8 cellular contexts compared by ENCODE assay signal in the genomic region with DNA sequence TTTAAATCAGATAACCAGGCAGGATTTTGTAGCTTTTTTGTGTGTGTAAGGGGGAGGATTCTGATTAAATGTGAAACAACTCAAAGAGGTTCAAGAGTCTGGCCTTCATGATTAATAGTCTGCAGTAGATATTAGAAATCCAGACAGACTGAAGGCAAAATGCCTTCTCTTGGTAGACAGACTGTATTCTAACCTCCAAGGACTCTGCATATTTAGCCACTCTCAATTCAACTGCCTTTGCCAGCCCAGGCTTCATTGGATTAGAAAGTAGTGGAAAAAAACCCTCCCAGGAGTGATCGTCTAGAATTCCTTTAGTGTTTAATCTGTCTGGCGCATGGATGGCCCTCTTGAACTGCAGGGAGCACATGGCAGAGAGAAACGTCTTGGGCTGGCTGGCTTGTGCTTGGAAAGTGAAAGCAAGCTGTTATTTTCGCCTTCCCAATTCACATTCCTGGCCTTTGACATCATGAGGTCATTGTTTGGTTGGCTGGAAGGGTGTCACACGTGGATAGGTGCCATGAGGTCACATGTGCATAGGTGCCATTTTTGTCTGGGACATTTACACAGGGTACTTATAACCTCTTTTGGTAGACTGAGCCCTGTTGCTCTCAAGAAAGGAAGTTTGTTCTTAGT. TPM values are rescaled to one million over a fixed set of nuclear protein-coding genes. Genes with fewer than 3 reads are reported as not detected.
DNase-seq lines count a peak whose midpoint lies in the region; ATAC-seq and TF ChIP-seq lines count a peak whose summit lies in the region.

No MANE protein-coding gene starts in this region.

- no peaks in the 10 kb centered on the region for H3K36me3 ChIP-seq in liver (ENCODE audit: control insufficient read depth in 4 of 4, insufficient read depth in 3 of 4, low read depth in 1 of 4, low read length in 3 of 4)
- H3K36me3 ChIP-seq in thyroid gland = no peaks in the 10 kb centered on the region

- peaks cover 0 to 7% (median 2%) of the 10 kb centered on the region in 4 donors for H3K4me1 ChIP-seq in liver (ENCODE audit: control insufficient read depth in 4 of 4, insufficient read depth in 4 of 4, low read length in 3 of 4)
- peaks cover 34 to 36% of the 10 kb centered on the region in 2 donors for H3K4me1 ChIP-seq in thyroid gland

- intact Hi-C loops in thyroid gland (cut with DNase I) = no loop called here

- no peak for ATAC-seq in GM19035 (IDR thresholded peaks at IDR 0.05; ENCODE audit: unreplicated experiment)
- no peak for ATAC-seq in HG03565 (IDR thresholded peaks at IDR 0.05; ENCODE audit: unreplicated experiment)
- no peak for ATAC-seq in GM21528 (IDR thresholded peaks at IDR 0.05; ENCODE audit: low FRiP score, unreplicated experiment)

- TF ChIP-seq POLR2A in thyroid gland (IDR thresholded peaks at IDR 0.05) = peak in 1 of 2 donors; percentile 52

- 19% methylated on average over 5 of the region's 5 CpGs for WGBS in liver
- 8 to 11% methylated on average over 5 of the region's 5 CpGs for WGBS in thyroid gland, 2 donors

- H3K27ac ChIP-seq in liver (ENCODE audit: low read depth in 1 of 2, low read length in 2 of 2) = peak overlapping the region; percentile 68 to 70
- H3K27ac ChIP-seq in thyroid gland = peak overlapping the region; percentile 76 to 92 (median 88)

- peak; percentile 80 for DNase-seq in LHCN-M2 (ENCODE audit: low read depth)
- peak; percentile 89 to 92 for DNase-seq in cardiac fibroblast (ENCODE audit: low read depth in 2 of 2)
- peak; percentile 89 to 92 for DNase-seq in thyroid gland
- no peak for DNase-seq in NCI-H1417 treated with DMSO at 0.1 percent for 48 hours (lab: John Stamatoyannopoulos, UW)

- no peak overlapping the region for H3K4me3 ChIP-seq in cardiac fibroblast (replicated peaks in 1 of 2; ENCODE audit: low read depth in 2 of 2, low read length in 2 of 2)
- peak overlapping the region in 2 of 3 donors; percentile 10 to 35 for H3K4me3 ChIP-seq in liver (ENCODE audit: low read depth in 1 of 3, low read length in 3 of 3)
- H3K4me3 ChIP-seq in thyroid gland (replicated peaks in 1 of 3) = no peak overlapping the region

- no peaks in the 10 kb centered on the region for H3K27me3 ChIP-seq in liver (ENCODE audit: control insufficient read depth in 4 of 4, insufficient read depth in 4 of 4, low read length in 3 of 4)
- no peaks in the 10 kb centered on the region for H3K27me3 ChIP-seq in thyroid gland

- H3K9me3 ChIP-seq in liver (ENCODE audit: control insufficient read depth in 4 of 4, low read length in 3 of 4) (no peaks in the 10 kb centered on the region), thyroid gland (no peaks in the 10 kb centered on the region)

- TF ChIP-seq RAD21 in liver (IDR thresholded peaks at IDR 0.05) = peak; percentile 50 to 63

- no peak for TF ChIP-seq CTCF in cardiac fibroblast (IDR thresholded peaks at IDR 0.05; ENCODE audit: low read depth, low read length)
- no peak for TF ChIP-seq CTCF in liver (IDR thresholded peaks at IDR 0.05; ENCODE audit: low read depth, low read length, missing input control)
- TF ChIP-seq CTCF in thyroid gland (IDR thresholded peaks at IDR 0.05) = peak in 1 of 6 experiments; percentile 16

- peak overlapping the region in 1 of 2 donors; percentile 45 for H3K9ac ChIP-seq in liver (ENCODE audit: low read depth in 1 of 2, low read length in 2 of 2)

TF ChIP-seq in liver, 16 proteins besides CTCF, POLR2A, EP300 and RAD21:
- TF ChIP-seq SP1 (IDR thresholded peaks at IDR 0.05) (peak; percentile 80), FOXA1 (IDR thresholded peaks at IDR 0.05) (no peak), FOXA2 (IDR thresholded peaks at IDR 0.05) (peak; percentile 16), YY1 (IDR thresholded peaks at IDR 0.05) (peak; percentile 93), EGR1 (IDR thresholded peaks at IDR 0.05; ENCODE audit: low read depth in 2 of 2) (no peak), HNF4G (IDR thresholded peaks at IDR 0.05) (no peak), GABPA (IDR thresholded peaks at IDR 0.05 in 1 of 2, conservative IDR thresholded peaks at IDR 0.05 in 1 of 2) (no peak), NR2F2 (IDR thresholded peaks at IDR 0.05) (peak; percentile 97), JUND (IDR thresholded peaks at IDR 0.05) (peak; percentile 95 to 96), RXRA (IDR thresholded peaks at IDR 0.05) (peak; percentile 72 to 77), TAF1 (conservative IDR thresholded peaks at IDR 0.05) (no peak), HNF4A (conservative IDR thresholded peaks at IDR 0.05) (peak; percentile 59 to 66)
- TF ChIP-seq, protein P1, sequence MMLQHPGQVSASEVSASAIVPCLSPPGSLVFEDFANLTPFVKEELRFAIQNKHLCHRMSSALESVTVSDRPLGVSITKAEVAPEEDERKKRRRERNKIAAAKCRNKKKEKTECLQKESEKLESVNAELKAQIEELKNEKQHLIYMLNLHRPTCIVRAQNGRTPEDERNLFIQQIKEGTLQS (IDR thresholded peaks at IDR 0.05) = peak; percentile 46
- TF ChIP-seq, protein P2, sequence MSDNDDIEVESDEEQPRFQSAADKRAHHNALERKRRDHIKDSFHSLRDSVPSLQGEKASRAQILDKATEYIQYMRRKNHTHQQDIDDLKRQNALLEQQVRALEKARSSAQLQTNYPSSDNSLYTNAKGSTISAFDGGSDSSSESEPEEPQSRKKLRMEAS (IDR thresholded peaks at IDR 0.05) = peak; percentile 98
- TF ChIP-seq, protein P3, sequence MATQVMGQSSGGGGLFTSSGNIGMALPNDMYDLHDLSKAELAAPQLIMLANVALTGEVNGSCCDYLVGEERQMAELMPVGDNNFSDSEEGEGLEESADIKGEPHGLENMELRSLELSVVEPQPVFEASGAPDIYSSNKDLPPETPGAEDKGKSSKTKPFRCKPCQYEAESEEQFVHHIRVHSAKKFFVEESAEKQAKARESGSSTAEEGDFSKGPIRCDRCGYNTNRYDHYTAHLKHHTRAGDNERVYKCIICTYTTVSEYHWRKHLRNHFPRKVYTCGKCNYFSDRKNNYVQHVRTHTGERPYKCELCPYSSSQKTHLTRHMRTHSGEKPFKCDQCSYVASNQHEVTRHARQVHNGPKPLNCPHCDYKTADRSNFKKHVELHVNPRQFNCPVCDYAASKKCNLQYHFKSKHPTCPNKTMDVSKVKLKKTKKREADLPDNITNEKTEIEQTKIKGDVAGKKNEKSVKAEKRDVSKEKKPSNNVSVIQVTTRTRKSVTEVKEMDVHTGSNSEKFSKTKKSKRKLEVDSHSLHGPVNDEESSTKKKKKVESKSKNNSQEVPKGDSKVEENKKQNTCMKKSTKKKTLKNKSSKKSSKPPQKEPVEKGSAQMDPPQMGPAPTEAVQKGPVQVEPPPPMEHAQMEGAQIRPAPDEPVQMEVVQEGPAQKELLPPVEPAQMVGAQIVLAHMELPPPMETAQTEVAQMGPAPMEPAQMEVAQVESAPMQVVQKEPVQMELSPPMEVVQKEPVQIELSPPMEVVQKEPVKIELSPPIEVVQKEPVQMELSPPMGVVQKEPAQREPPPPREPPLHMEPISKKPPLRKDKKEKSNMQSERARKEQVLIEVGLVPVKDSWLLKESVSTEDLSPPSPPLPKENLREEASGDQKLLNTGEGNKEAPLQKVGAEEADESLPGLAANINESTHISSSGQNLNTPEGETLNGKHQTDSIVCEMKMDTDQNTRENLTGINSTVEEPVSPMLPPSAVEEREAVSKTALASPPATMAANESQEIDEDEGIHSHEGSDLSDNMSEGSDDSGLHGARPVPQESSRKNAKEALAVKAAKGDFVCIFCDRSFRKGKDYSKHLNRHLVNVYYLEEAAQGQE (IDR thresholded peaks at IDR 0.05) = peak; percentile 45
- TF ChIP-seq, protein P4, sequence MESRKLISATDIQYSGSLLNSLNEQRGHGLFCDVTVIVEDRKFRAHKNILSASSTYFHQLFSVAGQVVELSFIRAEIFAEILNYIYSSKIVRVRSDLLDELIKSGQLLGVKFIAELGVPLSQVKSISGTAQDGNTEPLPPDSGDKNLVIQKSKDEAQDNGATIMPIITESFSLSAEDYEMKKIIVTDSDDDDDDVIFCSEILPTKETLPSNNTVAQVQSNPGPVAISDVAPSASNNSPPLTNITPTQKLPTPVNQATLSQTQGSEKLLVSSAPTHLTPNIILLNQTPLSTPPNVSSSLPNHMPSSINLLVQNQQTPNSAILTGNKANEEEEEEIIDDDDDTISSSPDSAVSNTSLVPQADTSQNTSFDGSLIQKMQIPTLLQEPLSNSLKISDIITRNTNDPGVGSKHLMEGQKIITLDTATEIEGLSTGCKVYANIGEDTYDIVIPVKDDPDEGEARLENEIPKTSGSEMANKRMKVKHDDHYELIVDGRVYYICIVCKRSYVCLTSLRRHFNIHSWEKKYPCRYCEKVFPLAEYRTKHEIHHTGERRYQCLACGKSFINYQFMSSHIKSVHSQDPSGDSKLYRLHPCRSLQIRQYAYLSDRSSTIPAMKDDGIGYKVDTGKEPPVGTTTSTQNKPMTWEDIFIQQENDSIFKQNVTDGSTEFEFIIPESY (IDR thresholded peaks at IDR 0.05) = no peak
TF ChIP-seq in liver: peak in this region for 10.

RNA-seq across cellular contexts. Expression of a gene that starts 30.8 kb away (rescaled TPM):
- 6.3 and 10.6 TPM in 2 replicates for total RNA-seq in LHCN-M2 (2014; rRNA removed)
- 25.4 TPM for polyA plus RNA-seq in LHCN-M2 (2012)
- total RNA-seq in liver = 10 to 100 TPM in 1 of 2 donors, 1 to 10 TPM in 1; 7.8 to 15.7 TPM
- polyA plus RNA-seq in liver = 10 to 100 TPM in 1 of 2 donors, 1 to 10 TPM in 1; 7.5 to 16.8 TPM
- total RNA-seq in thyroid gland = 10 to 100 TPM; 42.1 to 78.3 (median 61.7) TPM

Comparison
In these comparisons a context has a peak if more than half of its experiments do, and no peak if none do; other contexts are left out.
1. H3K4me3 ChIP-seq: peak in liver (2 of 3); none in cardiac fibroblast (0 of 2) and thyroid gland (0 of 3).